7 cellular contexts compared by ENCODE assay signal in the genomic region with DNA sequence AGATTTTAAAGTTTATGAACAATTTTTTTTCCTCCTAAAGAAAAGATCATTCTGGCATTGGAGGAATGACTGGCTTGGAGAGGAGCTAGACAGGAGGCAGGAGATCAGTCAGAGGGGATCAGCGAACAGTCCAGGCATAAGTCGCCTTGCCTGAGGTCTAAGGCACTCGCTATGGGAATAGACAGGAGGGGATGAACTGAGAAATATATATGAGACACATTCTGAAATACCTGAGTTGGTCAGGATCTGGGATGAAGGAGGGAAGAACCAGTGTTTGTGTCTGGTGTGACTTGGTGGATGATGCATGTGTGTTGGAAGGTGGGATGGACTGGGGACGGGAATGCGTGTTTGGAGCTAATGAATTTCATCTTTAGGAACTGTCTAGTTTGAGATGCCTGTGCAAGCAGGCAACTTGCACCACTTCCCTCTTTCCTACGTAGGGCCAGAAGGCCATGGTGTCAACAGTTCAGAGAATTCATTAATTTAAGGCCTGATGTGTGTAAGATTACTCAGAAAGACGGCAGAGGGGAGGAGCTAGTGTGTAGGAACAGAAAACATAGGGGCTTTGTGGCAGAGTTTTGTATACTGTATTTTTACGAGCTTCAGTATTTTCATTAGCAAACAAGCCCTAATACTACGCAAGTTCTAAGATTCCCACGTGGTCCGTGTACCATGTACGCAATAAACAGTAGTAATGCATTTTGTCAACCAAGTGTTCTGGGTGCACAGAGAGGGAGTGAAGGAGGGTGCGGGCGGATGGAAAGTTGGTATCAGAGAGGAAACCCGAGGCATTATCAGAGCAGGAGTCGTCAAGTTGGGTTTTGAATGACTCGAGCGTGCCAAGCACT.
DNase-seq lines count a peak whose midpoint lies in the region; ATAC-seq lines count a peak whose summit lies in the region.

No MANE protein-coding gene starts in this region.

- DNase-seq in RPMI8226 (peak; percentile 47), astrocyte of the hippocampus (ENCODE audit: low read depth, low spot score) (peak; percentile 11), iris pigment epithelial cell (ENCODE audit: low read depth) (peak; percentile 59), hippocampal formation (lab: John Stamatoyannopoulos, UW) (no peak)
- peak; percentile 51 for DNase-seq in stimulated activated CD4-positive, alpha-beta T cell treated with anti-CD3 and anti-CD28 coated beads, Interleukin-4, amount 100 ng/mL, for 1 hour

- peak; percentile 32 for ATAC-seq in GM18868 (IDR thresholded peaks at IDR 0.05; ENCODE audit: unreplicated experiment)
- ATAC-seq in HG02885 (IDR thresholded peaks at IDR 0.05; ENCODE audit: poor library complexity, unreplicated experiment) = peak; percentile 31

Comparison
In these comparisons a context has a peak if more than half of its experiments do, and no peak if none do; other contexts are left out.
1. DNase-seq: peak in RPMI8226 (single experiment), astrocyte of the hippocampus (single experiment), iris pigment epithelial cell (single experiment) and stimulated activated CD4-positive, alpha-beta T cell treated with anti-CD3 and anti-CD28 coated beads, Interleukin-4, amount 100 ng/mL, for 1 hour (single experiment); none in hippocampal formation (0 of 2).